ENCODE assay signal across 9 cellular contexts in the genomic region with DNA sequence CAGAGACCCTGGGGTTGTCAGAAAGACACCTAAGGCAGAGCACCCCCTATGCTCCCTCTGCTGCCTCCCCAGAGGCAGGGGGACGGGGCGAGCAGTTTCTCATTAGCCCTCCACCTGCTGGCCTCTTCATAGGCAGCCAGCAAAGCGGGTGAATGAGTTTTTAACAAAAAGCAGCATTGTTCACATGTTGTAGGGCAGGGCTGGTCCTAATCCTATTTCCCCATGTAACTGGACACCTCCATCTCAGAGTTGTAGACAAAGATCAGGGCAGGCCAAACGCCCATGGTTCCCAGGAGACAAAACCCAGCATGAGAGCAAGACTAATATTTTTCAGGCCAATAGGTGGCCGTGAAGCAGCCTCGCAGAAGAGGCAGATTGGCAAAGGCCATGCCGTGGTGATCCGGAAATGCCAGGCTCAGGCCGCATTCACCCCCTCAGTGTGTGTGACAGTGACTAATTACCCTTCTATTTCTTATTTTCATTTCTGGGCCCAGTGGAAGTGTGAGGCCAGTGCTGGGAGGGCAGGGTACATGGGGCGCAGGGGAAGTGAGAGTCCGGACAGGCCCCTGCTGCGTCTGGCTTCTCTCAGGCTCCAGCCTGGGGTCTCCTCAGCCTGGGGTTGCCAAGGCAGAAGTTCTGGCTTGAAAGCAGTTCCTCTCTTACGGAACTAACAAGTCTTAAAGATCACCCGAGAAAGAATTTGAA.
DNase-seq lines count a peak whose midpoint lies in the region; ATAC-seq, FAIRE-seq and TF ChIP-seq lines count a peak whose summit lies in the region.
"Had no signal": no experiment of that assay in that cellular context is flagged by ENCODE, and none has a peak within 500 bp of the region (broad histone marks: within the 10 kb centered on the region; RNA-seq: fewer than 3 reads in every experiment).

No MANE protein-coding gene starts in this region.

- peak overlapping the region; percentile 80 for H3K27ac ChIP-seq in suprapubic skin

- no peaks in the 10 kb centered on the region for H3K27me3 ChIP-seq in bronchial epithelial cell (ENCODE audit: control insufficient read depth, insufficient read depth, low read length)
- H3K27me3 ChIP-seq in suprapubic skin, result no peaks in the 10 kb centered on the region

- H3K27ac Mint-ChIP-seq in activated CD4-positive, alpha-beta memory T cell treated with anti-CD3 and anti-CD28 coated beads, Interleukin-2, amount 10 ng/mL, durations not matched to agents 7 days and 5 days, result no peak overlapping the region
- no peak overlapping the region for H3K27ac Mint-ChIP-seq in activated CD4-positive, alpha-beta memory T cell treated with anti-CD3 and anti-CD28 coated beads for 36 hours

- intact Hi-C loops in activated CD4-positive, alpha-beta memory T cell treated with anti-CD3 and anti-CD28 coated beads for 36 hours (cut with micrococcal nuclease), result no loop called here
- intact Hi-C loops in left colon (cut with DNase I, micrococcal nuclease), result loop anchor here in 1 of 2 donors (5.0 kb wide), 1 partner anchor 129 kb away; no protein-coding TSS in a partner anchor

- TF ChIP-seq POLR2A in suprapubic skin (IDR thresholded peaks at IDR 0.05), result no peak

- no peaks in the 10 kb centered on the region for H3K9me3 ChIP-seq in suprapubic skin

- ATAC-seq in HG02885 (IDR thresholded peaks at IDR 0.05; ENCODE audit: poor library complexity, unreplicated experiment) (peak; percentile 65), left colon (peak; percentile 29)

- H3K4me3 Mint-ChIP-seq in activated CD4-positive, alpha-beta memory T cell treated with anti-CD3 and anti-CD28 coated beads, Interleukin-2, amount 10 ng/mL, durations not matched to agents 7 days and 5 days, result peak overlapping the region; percentile 13
- H3K4me3 Mint-ChIP-seq in activated CD4-positive, alpha-beta memory T cell treated with anti-CD3 and anti-CD28 coated beads for 36 hours, result no peak overlapping the region

- H3K4me3 ChIP-seq in bronchial epithelial cell (ENCODE audit: low read depth, low read length), result no peak overlapping the region
- H3K4me3 ChIP-seq in suprapubic skin, result peak overlapping the region; percentile 25

- no peaks in the 10 kb centered on the region for H3K9me3 Mint-ChIP-seq in activated CD4-positive, alpha-beta memory T cell treated with anti-CD3 and anti-CD28 coated beads, Interleukin-2, amount 10 ng/mL, durations not matched to agents 7 days and 5 days
- H3K9me3 Mint-ChIP-seq in activated CD4-positive, alpha-beta memory T cell treated with anti-CD3 and anti-CD28 coated beads for 36 hours, result no peaks in the 10 kb centered on the region

- H3K36me3 ChIP-seq in bronchial epithelial cell (ENCODE audit: control insufficient read depth, insufficient read depth, low read length) (no peaks in the 10 kb centered on the region), suprapubic skin (peaks cover 87% of the 10 kb centered on the region)

- H3K27me3 Mint-ChIP-seq in activated CD4-positive, alpha-beta memory T cell treated with anti-CD3 and anti-CD28 coated beads, Interleukin-2, amount 10 ng/mL, durations not matched to agents 7 days and 5 days, result no peaks in the 10 kb centered on the region
- H3K27me3 Mint-ChIP-seq in activated CD4-positive, alpha-beta memory T cell treated with anti-CD3 and anti-CD28 coated beads for 36 hours, result no peaks in the 10 kb centered on the region

- H3K4me1 Mint-ChIP-seq in activated CD4-positive, alpha-beta memory T cell treated with anti-CD3 and anti-CD28 coated beads, Interleukin-2, amount 10 ng/mL, durations not matched to agents 7 days and 5 days, result peaks cover 3% of the 10 kb centered on the region
- peaks cover 5% of the 10 kb centered on the region for H3K4me1 Mint-ChIP-seq in activated CD4-positive, alpha-beta memory T cell treated with anti-CD3 and anti-CD28 coated beads for 36 hours (ENCODE audit: low read depth)

- FAIRE-seq in bronchial epithelial cell (lab: Jason Lieb, UNC), result no peak
- FAIRE-seq: endometrium had no signal

- 62% methylated on average over 13 of the region's 14 CpGs for WGBS in suprapubic skin

- TF ChIP-seq EP300 in suprapubic skin (IDR thresholded peaks at IDR 0.05), result no peak

- POLR2A ChIA-PET in activated CD4-positive, alpha-beta memory T cell treated with anti-CD3 and anti-CD28 coated beads, Interleukin-2, amount 10 ng/mL, durations not matched to agents 7 days and 5 days (lab: Charles Lee), result no interaction called here
- POLR2A ChIA-PET in activated CD4-positive, alpha-beta memory T cell treated with anti-CD3 and anti-CD28 coated beads for 36 hours (lab: Charles Lee), result no interaction called here

- CTCF ChIA-PET in activated CD4-positive, alpha-beta memory T cell treated with anti-CD3 and anti-CD28 coated beads, Interleukin-2, amount 10 ng/mL, durations not matched to agents 7 days and 5 days (lab: Charles Lee), result interaction anchor here (1.1 kb wide), 2 partner anchors 12 to 241 kb away, joined by 3 read pairs; no protein-coding TSS in a partner anchor
- CTCF ChIA-PET in activated CD4-positive, alpha-beta memory T cell treated with anti-CD3 and anti-CD28 coated beads for 36 hours (lab: Charles Lee), result interaction anchor here (1.3 kb wide), 1 partner anchor 13 kb away, joined by 3 read pairs; no protein-coding TSS in a partner anchor

- H3K36me3 Mint-ChIP-seq in activated CD4-positive, alpha-beta memory T cell treated with anti-CD3 and anti-CD28 coated beads, Interleukin-2, amount 10 ng/mL, durations not matched to agents 7 days and 5 days (ENCODE audit: low read depth), result no peaks in the 10 kb centered on the region
- no peaks in the 10 kb centered on the region for H3K36me3 Mint-ChIP-seq in activated CD4-positive, alpha-beta memory T cell treated with anti-CD3 and anti-CD28 coated beads for 36 hours

- no peak for DNase-seq in activated CD4-positive, alpha-beta memory T cell treated with anti-CD3 and anti-CD28 coated beads, Interleukin-2, amount 10 ng/mL, durations not matched to agents 7 days and 5 days
- no peak for DNase-seq in activated CD4-positive, alpha-beta memory T cell treated with anti-CD3 and anti-CD28 coated beads for 36 hours
- DNase-seq in NCI-H526 (lab: John Stamatoyannopoulos, UW), result peak; percentile 85 to 86
- peak; percentile 21 for DNase-seq in bronchial epithelial cell (ENCODE audit: low read depth)
- DNase-seq in left colon, result no peak
- no peak for DNase-seq in suprapubic skin (ENCODE audit: low spot score in 2 of 2)
- DNase-seq in SKM-1 treated with dmso at 0.1 percent for 144 hours (lab: John Stamatoyannopoulos, UW; ENCODE audit: unreplicated experiment), result no peak

- H3K4me1 ChIP-seq in suprapubic skin, result peaks cover 15% of the 10 kb centered on the region

- TF ChIP-seq CTCF in bronchial epithelial cell (IDR thresholded peaks at IDR 0.05; ENCODE audit: insufficient read depth, low read length, severe bottlenecking) (no peak), suprapubic skin (IDR thresholded peaks at IDR 0.05) (no peak)

Comparison
In these comparisons a context has a peak if more than half of its experiments do, and no peak if none do; other contexts are left out.
1. DNase-seq: peak in NCI-H526 (2 of 2) and bronchial epithelial cell (single experiment); none in activated CD4-positive, alpha-beta memory T cell treated with anti-CD3 and anti-CD28 coated beads, Interleukin-2, amount 10 ng/mL, durations not matched to agents 7 days and 5 days (single experiment), activated CD4-positive, alpha-beta memory T cell treated with anti-CD3 and anti-CD28 coated beads for 36 hours (single experiment), left colon (0 of 2), suprapubic skin (0 of 2) and SKM-1 treated with dmso at 0.1 percent for 144 hours (single experiment).